15 cellular contexts compared by ENCODE assay signal in the genomic region with DNA sequence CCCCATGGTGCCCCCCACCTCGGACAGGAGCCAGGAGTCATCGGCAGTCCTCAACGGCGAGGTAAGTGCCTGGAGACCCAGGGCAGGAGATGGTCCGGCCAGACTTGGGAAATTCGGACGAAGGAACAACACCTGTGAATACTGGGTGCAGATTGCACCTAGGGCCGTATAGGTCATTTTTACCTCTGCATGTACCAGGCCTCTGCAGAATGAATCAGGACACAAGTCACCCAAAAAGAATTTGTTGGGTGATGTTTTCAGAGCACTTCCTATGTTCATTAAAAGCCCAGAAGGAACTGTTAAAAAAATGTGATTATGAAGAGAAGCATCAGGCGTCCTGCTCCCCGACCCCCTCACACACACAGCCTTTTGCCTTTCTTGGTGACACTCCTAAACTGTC.
DNase-seq lines count a peak whose midpoint lies in the region; ATAC-seq and TF ChIP-seq lines count a peak whose summit lies in the region.
"Had no signal": no experiment of that assay in that cellular context is flagged by ENCODE, and none has a peak within 500 bp of the region (broad histone marks: within the 10 kb centered on the region; RNA-seq: fewer than 3 reads in every experiment).

No MANE protein-coding gene starts in this region.

- dilution Hi-C loops in IMR-90 (cut with HindIII; ENCODE audit: low sequenced_read_pairs, unreplicated experiment) = no loop called here

- DNase-seq in EL (peak; percentile 15), IMR-90 (no peak), foreskin keratinocyte (peak in 1 of 2 donors; percentile 61), RKO (ENCODE audit: low spot score) (no peak), DMS79 treated with DMSO at 0.1 percent for 48 hours (lab: John Stamatoyannopoulos, UW) (no peak)
- DNase-seq: CD8-positive, alpha-beta memory T cell; COR-L47; DMS 273 treated with DMSO at 0.1 percent for 48 hours; DMS53; KG1 had no signal

- H4K20me1 ChIP-seq in IMR-90 (ENCODE audit: insufficient read depth, low read length) = no peaks in the 10 kb centered on the region
- H4K20me1 ChIP-seq: BLaER1 treated with 17β-estradiol and CSF1 and Interleukin-3, amounts not matched to agents 10 nM and 100 nM had no signal

- in situ Hi-C loops in IMR-90 (cut with MboI; ENCODE audit: low sequenced_read_pairs) = no loop called here

- no peak overlapping the region for H3K56ac ChIP-seq in IMR-90 (ENCODE audit: extremely low read depth, insufficient read depth, low read length)

- no peak overlapping the region for H2AK5ac ChIP-seq in IMR-90 (ENCODE audit: low read depth, low read length)

- H3K9ac ChIP-seq in IMR-90 (ENCODE audit: low read depth, low read length) = no peak overlapping the region
- H3K9ac ChIP-seq: BLaER1 treated with 17β-estradiol and CSF1 and Interleukin-3, amounts not matched to agents 10 nM and 100 nM had no signal

- intact Hi-C loops in IMR-90 (cut with micrococcal nuclease) = no loop called here

- H3K14ac ChIP-seq in IMR-90 (replicated peaks; ENCODE audit: low read depth, low read length) = 0 out of 2 replicates have a peak overlapping the region, but pooled peaks have one; percentile 59

- WGBS in IMR-90 (ENCODE audit: extremely low coverage in 2 of 2, insufficient read length in 1 of 2), 2 experiments = 85% methylated on average over 3 of the region's 10 CpGs; no CpG with 5 or more reads in 1 of the 2 experiments

- no peaks in the 10 kb centered on the region for H3K9me3 ChIP-seq in IMR-90 (ENCODE audit: control insufficient read depth, insufficient read depth, low read length)
- H3K9me3 ChIP-seq: BLaER1 treated with 17β-estradiol and CSF1 and Interleukin-3, amounts not matched to agents 10 nM and 100 nM; HAP-1 had no signal

- H3K4me3 ChIP-seq in IMR-90 (ENCODE audit: insufficient read depth, low read depth, low read length) = no peak overlapping the region
- H3K4me3 ChIP-seq: BLaER1 treated with 17β-estradiol and CSF1 and Interleukin-3, amounts not matched to agents 10 nM and 100 nM; GM12878; HAP-1 had no signal

- H3K27me3 ChIP-seq in IMR-90 (ENCODE audit: control insufficient read depth, insufficient read depth, low read length) (no peaks in the 10 kb centered on the region), foreskin keratinocyte (no peaks in the 10 kb centered on the region)
- H3K27me3 ChIP-seq: BLaER1 treated with 17β-estradiol and CSF1 and Interleukin-3, amounts not matched to agents 10 nM and 100 nM had no signal

- no peak overlapping the region for H2BK120ac ChIP-seq in IMR-90 (ENCODE audit: low read depth, low read length)

- no peak overlapping the region for H2BK15ac ChIP-seq in IMR-90 (ENCODE audit: low read depth, low read length)

- H2AK9ac ChIP-seq in IMR-90 (replicated peaks; ENCODE audit: low read depth, low read length, poor library complexity) = peak overlapping the region; percentile 23

- no peak overlapping the region for H4K5ac ChIP-seq in IMR-90 (ENCODE audit: low read depth, low read length)

- H3K4ac ChIP-seq in IMR-90 (ENCODE audit: low read depth, low read length) = no peak overlapping the region

- TF ChIP-seq POLR2A in IMR-90 (IDR thresholded peaks at IDR 0.05; ENCODE audit: low read depth, low read length) = no peak

- no peak for TF ChIP-seq RAD21 in IMR-90 (IDR thresholded peaks at IDR 0.05; ENCODE audit: low read length)

- no peak overlapping the region for H3K27ac ChIP-seq in IMR-90 (ENCODE audit: insufficient read depth, low read length)
- no peak overlapping the region for H3K27ac ChIP-seq in foreskin keratinocyte
- H3K27ac ChIP-seq: BLaER1 treated with 17β-estradiol and CSF1 and Interleukin-3, amounts not matched to agents 10 nM and 100 nM had no signal

- no peak overlapping the region for H4K91ac ChIP-seq in IMR-90 (ENCODE audit: insufficient read depth, low read depth, low read length)

- H4K8ac ChIP-seq in IMR-90 (ENCODE audit: low read depth in 2 of 2, low read length in 2 of 2) = no peak overlapping the region

- no peaks in the 10 kb centered on the region for H3K79me1 ChIP-seq in IMR-90 (ENCODE audit: low read depth in 1 of 2, low read length in 2 of 2)

- CTCF ChIA-PET in IMR-90 (lab: Yijun Ruan, JAX) = interaction anchor here (0.5 kb wide), 1 partner anchor 30 kb away, joined by 5 read pairs; no protein-coding TSS in a partner anchor

- no peak overlapping the region for H3K4me2 ChIP-seq in IMR-90 (ENCODE audit: low read depth, low read length)
- H3K4me2 ChIP-seq: BLaER1 treated with 17β-estradiol and CSF1 and Interleukin-3, amounts not matched to agents 10 nM and 100 nM had no signal

- H3K4me1 ChIP-seq in IMR-90 (ENCODE audit: control insufficient read depth, insufficient read depth, low read length) = no peaks in the 10 kb centered on the region
- peaks cover 6% of the 10 kb centered on the region for H3K4me1 ChIP-seq in foreskin keratinocyte
- H3K4me1 ChIP-seq: BLaER1 treated with 17β-estradiol and CSF1 and Interleukin-3, amounts not matched to agents 10 nM and 100 nM; HAP-1 had no signal

- no peak overlapping the region for H2BK20ac ChIP-seq in IMR-90 (ENCODE audit: low read depth, low read length)

- POLR2A ChIA-PET in IMR-90 (lab: Charles Lee; ENCODE audit: unreplicated experiment) = no interaction called here

- no TSS peak for BruUV-seq in IMR-90 (replicated peaks; lab: Mats Ljungman, UMichigan)

- TF ChIP-seq CTCF in IMR-90 (conservative IDR thresholded peaks at IDR 0.05; ENCODE audit: low read depth, low read length) (no peak), foreskin keratinocyte (conservative IDR thresholded peaks at IDR 0.05) (no peak)

- no peak overlapping the region for H3K23ac ChIP-seq in IMR-90 (ENCODE audit: low read depth, low read length)

- H3K36me3 ChIP-seq in IMR-90 (ENCODE audit: control insufficient read depth, insufficient read depth, low read length) = no peaks in the 10 kb centered on the region
- H3K36me3 ChIP-seq: BLaER1 treated with 17β-estradiol and CSF1 and Interleukin-3, amounts not matched to agents 10 nM and 100 nM; HAP-1 had no signal

- no peak overlapping the region for H2BK5ac ChIP-seq in IMR-90 (ENCODE audit: low read depth, low read length, poor library complexity, severe bottlenecking)

- peaks cover 6% of the 10 kb centered on the region; the same call in 1 of the 2 replicates for H3K9me1 ChIP-seq in IMR-90 (ENCODE audit: insufficient read depth, low read length)

- peak overlapping the region; percentile 8 for H2AFZ ChIP-seq in IMR-90 (replicated peaks; ENCODE audit: low read length, poor library complexity)

- H3K18ac ChIP-seq in IMR-90 (ENCODE audit: low read depth, low read length) = no peak overlapping the region

- ATAC-seq in IMR-90 (ENCODE audit: low read depth) (no peak), foreskin keratinocyte (peak; percentile 66), GM19023 (IDR thresholded peaks at IDR 0.05; ENCODE audit: unreplicated experiment) (no peak)
- ATAC-seq: GM12878, HepG2 had no signal

TF ChIP-seq in IMR-90, 13 proteins besides CTCF, POLR2A, EP300 and RAD21:
- TF ChIP-seq, protein P1, sequence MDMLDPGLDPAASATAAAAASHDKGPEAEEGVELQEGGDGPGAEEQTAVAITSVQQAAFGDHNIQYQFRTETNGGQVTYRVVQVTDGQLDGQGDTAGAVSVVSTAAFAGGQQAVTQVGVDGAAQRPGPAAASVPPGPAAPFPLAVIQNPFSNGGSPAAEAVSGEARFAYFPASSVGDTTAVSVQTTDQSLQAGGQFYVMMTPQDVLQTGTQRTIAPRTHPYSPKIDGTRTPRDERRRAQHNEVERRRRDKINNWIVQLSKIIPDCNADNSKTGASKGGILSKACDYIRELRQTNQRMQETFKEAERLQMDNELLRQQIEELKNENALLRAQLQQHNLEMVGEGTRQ (IDR thresholded peaks at IDR 0.05; ENCODE audit: low read depth, low read length) = no peak
- no peak for TF ChIP-seq MAZ (IDR thresholded peaks at IDR 0.05; ENCODE audit: borderline replicate concordance, low read depth, low read length)
- TF ChIP-seq RCOR1 (IDR thresholded peaks at IDR 0.05; ENCODE audit: insufficient replicate concordance, low read length) = no peak
- TF ChIP-seq MXI1 (IDR thresholded peaks at IDR 0.05; ENCODE audit: borderline replicate concordance, low read depth, low read length) = no peak
- TF ChIP-seq SMC3 (IDR thresholded peaks at IDR 0.05; ENCODE audit: low read depth, low read length) = no peak
- no peak for TF ChIP-seq FOS (IDR thresholded peaks at IDR 0.05; ENCODE audit: low read depth, low read length)
- TF ChIP-seq RFX5 (IDR thresholded peaks at IDR 0.05; ENCODE audit: low read depth, low read length) = no peak
- no peak for TF ChIP-seq CEBPB (IDR thresholded peaks at IDR 0.05; ENCODE audit: low read depth, low read length)
- no peak for TF ChIP-seq MAFK (IDR thresholded peaks at IDR 0.05; ENCODE audit: low read depth, low read length)
